ENCODE assay signal across 20 cellular contexts in genomic region chr15:99965376-99965775, GRCh38.
DNase-seq lines count a peak whose midpoint lies in the region; ATAC-seq, FAIRE-seq and TF ChIP-seq lines count a peak whose summit lies in the region.
"Had no signal": no experiment of that assay in that cellular context is flagged by ENCODE, and none has a peak within 500 bp of the region (broad histone marks: within the 10 kb centered on the region; RNA-seq: fewer than 3 reads in every experiment).

No MANE protein-coding gene starts in this region.

- H3K9me3 ChIP-seq in SK-N-SH = no peaks in the 10 kb centered on the region
- no peaks in the 10 kb centered on the region for H3K9me3 ChIP-seq in tibial artery
- H3K9me3 ChIP-seq: A549, Caco-2 had no signal

- intact Hi-C loops in sciatic nerve (cut with DNase I) (no loop called here), tibial artery (cut with DNase I; ENCODE audit: low total_unique reads) (no loop called here)

- DNase-seq in SK-N-SH (peak; percentile 4), bronchial epithelial cell (ENCODE audit: low read depth) (no peak), sciatic nerve (ENCODE audit: low spot score) (peak; percentile 25), tibial artery (peak; percentile 5 to 17), D341Med (ENCODE audit: low spot score) (no peak), putamen (ENCODE audit: low spot score) (no peak), SW 1271 (lab: John Stamatoyannopoulos, UW) (no peak)
- DNase-seq: AML-193, Caco-2, DMS153, DMS79, GDM1, H9 had no signal

- POLR2A ChIA-PET in SK-N-SH (lab: Yijun Ruan, JAX) = no interaction called here

- H3K27me3 ChIP-seq in SK-N-SH (ENCODE audit: insufficient read depth) (no peaks in the 10 kb centered on the region), bronchial epithelial cell (ENCODE audit: control insufficient read depth, insufficient read depth, low read length) (no peaks in the 10 kb centered on the region), tibial artery (no peaks in the 10 kb centered on the region)

- no peak for ATAC-seq in SK-N-SH treated with all-trans-retinoic acid at 6 μM for 48 hours
- ATAC-seq in sciatic nerve = no peak
- ATAC-seq: A549, GM23338 had no signal

- WGBS in SK-N-SH (ENCODE audit: low lambda C conversion rate) = 44% methylated on average over 7 of the region's 7 CpGs

- TF ChIP-seq CTCF in SK-N-SH (IDR thresholded peaks at IDR 0.05) = no peak
- TF ChIP-seq CTCF in bronchial epithelial cell (IDR thresholded peaks at IDR 0.05; ENCODE audit: insufficient read depth, low read length, severe bottlenecking) = no peak
- TF ChIP-seq CTCF in tibial artery (IDR thresholded peaks at IDR 0.05) = no peak

- no peak for TF ChIP-seq RAD21 in SK-N-SH (IDR thresholded peaks at IDR 0.05; ENCODE audit: low read length)

- H2AFZ ChIP-seq in SK-N-SH (ENCODE audit: low read depth) = no peak overlapping the region
- H2AFZ ChIP-seq: GM23338 had no signal

- no peak overlapping the region for H3K4me2 ChIP-seq in SK-N-SH
- H3K4me2 ChIP-seq: A549, GM23338 had no signal

- H3K9ac ChIP-seq in SK-N-SH = no peak overlapping the region

- H4K20me1 ChIP-seq in SK-N-SH (ENCODE audit: insufficient read depth) = no peaks in the 10 kb centered on the region

- H3K4me1 ChIP-seq in SK-N-SH (ENCODE audit: control insufficient read depth in 1 of 2, insufficient read depth in 2 of 2, low read depth in 1 of 2, low read length in 1 of 2) = no peaks in the 10 kb centered on the region; a peak in 1 of 4 replicates
- no peaks in the 10 kb centered on the region for H3K4me1 ChIP-seq in tibial artery
- H3K4me1 ChIP-seq: A549, Caco-2 had no signal

- H3K9me2 ChIP-seq in SK-N-SH = no peaks in the 10 kb centered on the region

- H3K27ac ChIP-seq in SK-N-SH (ENCODE audit: low read depth in 2 of 2, low read length in 1 of 2) (no peak overlapping the region), tibial artery (no peak overlapping the region)
- H3K27ac ChIP-seq: 22Rv1, A549, C4-2B, HL-60 had no signal

- no peaks in the 10 kb centered on the region for H3F3A ChIP-seq in SK-N-SH (replicated peaks; ENCODE audit: insufficient read depth)

- CTCF ChIA-PET in SK-N-SH (lab: Yijun Ruan, JAX) = no interaction called here

- TF ChIP-seq EP300 in SK-N-SH (IDR thresholded peaks at IDR 0.05; ENCODE audit: borderline replicate concordance in 1 of 2, low read depth in 1 of 2, low read length in 1 of 2) = no peak

- H3K36me3 ChIP-seq in SK-N-SH (replicated peaks in 1 of 2; ENCODE audit: control insufficient read depth in 1 of 2, insufficient read depth in 2 of 2, low read length in 1 of 2) = no peaks in the 10 kb centered on the region
- H3K36me3 ChIP-seq in bronchial epithelial cell (ENCODE audit: control insufficient read depth, insufficient read depth, low read length) = no peaks in the 10 kb centered on the region
- H3K36me3 ChIP-seq in tibial artery = no peaks in the 10 kb centered on the region

- no peaks in the 10 kb centered on the region for H3K79me2 ChIP-seq in SK-N-SH (ENCODE audit: insufficient read depth)

- H3K4me3 ChIP-seq in SK-N-SH (ENCODE audit: low read depth in 2 of 2, low read length in 1 of 2) (no peak overlapping the region), bronchial epithelial cell (ENCODE audit: low read depth, low read length) (no peak overlapping the region), tibial artery (no peak overlapping the region)
- H3K4me3 ChIP-seq: A549, GM23338 had no signal

- peak; percentile 28 for FAIRE-seq in bronchial epithelial cell (lab: Jason Lieb, UNC)
- FAIRE-seq: A549, GM12892 had no signal

TF ChIP-seq in SK-N-SH, 30 proteins besides CTCF, POLR2A, EP300 and RAD21:
- no peak for TF ChIP-seq REST (IDR thresholded peaks at IDR 0.05; ENCODE audit: low read depth, low read length)

TF ChIP-seq in SK-N-SH treated with all-trans-retinoic acid at 6 μM for 48 hours, 23 proteins besides CTCF, POLR2A, EP300 and RAD21:
- no peak for TF ChIP-seq PPARA (CRISPR knock-in tag; IDR thresholded peaks at IDR 0.05; ENCODE audit: borderline replicate concordance)
- TF ChIP-seq ESRRG (CRISPR knock-in tag; IDR thresholded peaks at IDR 0.05) = no peak
- no peak for TF ChIP-seq PATZ1 (CRISPR knock-in tag; IDR thresholded peaks at IDR 0.05; ENCODE audit: borderline replicate concordance)
- no peak for TF ChIP-seq CREB5 (CRISPR knock-in tag; IDR thresholded peaks at IDR 0.05; ENCODE audit: low read depth)
- no peak for TF ChIP-seq ISL1 (CRISPR knock-in tag; IDR thresholded peaks at IDR 0.05)
- TF ChIP-seq RARB (CRISPR knock-in tag; IDR thresholded peaks at IDR 0.05) = no peak
- no peak for TF ChIP-seq BACH2 (CRISPR knock-in tag; IDR thresholded peaks at IDR 0.05; ENCODE audit: borderline replicate concordance)
- TF ChIP-seq SNAI2 (CRISPR knock-in tag; IDR thresholded peaks at IDR 0.05) = no peak
- no peak for TF ChIP-seq ZFP3 (CRISPR knock-in tag; IDR thresholded peaks at IDR 0.05)
- TF ChIP-seq, protein P1, sequence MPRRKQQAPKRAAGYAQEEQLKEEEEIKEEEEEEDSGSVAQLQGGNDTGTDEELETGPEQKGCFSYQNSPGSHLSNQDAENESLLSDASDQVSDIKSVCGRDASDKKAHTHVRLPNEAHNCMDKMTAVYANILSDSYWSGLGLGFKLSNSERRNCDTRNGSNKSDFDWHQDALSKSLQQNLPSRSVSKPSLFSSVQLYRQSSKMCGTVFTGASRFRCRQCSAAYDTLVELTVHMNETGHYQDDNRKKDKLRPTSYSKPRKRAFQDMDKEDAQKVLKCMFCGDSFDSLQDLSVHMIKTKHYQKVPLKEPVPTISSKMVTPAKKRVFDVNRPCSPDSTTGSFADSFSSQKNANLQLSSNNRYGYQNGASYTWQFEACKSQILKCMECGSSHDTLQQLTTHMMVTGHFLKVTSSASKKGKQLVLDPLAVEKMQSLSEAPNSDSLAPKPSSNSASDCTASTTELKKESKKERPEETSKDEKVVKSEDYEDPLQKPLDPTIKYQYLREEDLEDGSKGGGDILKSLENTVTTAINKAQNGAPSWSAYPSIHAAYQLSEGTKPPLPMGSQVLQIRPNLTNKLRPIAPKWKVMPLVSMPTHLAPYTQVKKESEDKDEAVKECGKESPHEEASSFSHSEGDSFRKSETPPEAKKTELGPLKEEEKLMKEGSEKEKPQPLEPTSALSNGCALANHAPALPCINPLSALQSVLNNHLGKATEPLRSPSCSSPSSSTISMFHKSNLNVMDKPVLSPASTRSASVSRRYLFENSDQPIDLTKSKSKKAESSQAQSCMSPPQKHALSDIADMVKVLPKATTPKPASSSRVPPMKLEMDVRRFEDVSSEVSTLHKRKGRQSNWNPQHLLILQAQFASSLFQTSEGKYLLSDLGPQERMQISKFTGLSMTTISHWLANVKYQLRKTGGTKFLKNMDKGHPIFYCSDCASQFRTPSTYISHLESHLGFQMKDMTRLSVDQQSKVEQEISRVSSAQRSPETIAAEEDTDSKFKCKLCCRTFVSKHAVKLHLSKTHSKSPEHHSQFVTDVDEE (CRISPR knock-in tag; IDR thresholded peaks at IDR 0.05) = no peak
- no peak for TF ChIP-seq GLIS3 (CRISPR knock-in tag; IDR thresholded peaks at IDR 0.05)
- no peak for TF ChIP-seq TOX (CRISPR knock-in tag; IDR thresholded peaks at IDR 0.05; ENCODE audit: borderline replicate concordance)
- no peak for TF ChIP-seq ZNF70 (CRISPR knock-in tag; IDR thresholded peaks at IDR 0.05)

Comparison
In these comparisons a context has a peak if more than half of its experiments do, and no peak if none do; other contexts are left out.
1. DNase-seq: peak in SK-N-SH (single experiment), sciatic nerve (single experiment) and tibial artery (2 of 2); none in bronchial epithelial cell (single experiment), D341Med (single experiment), putamen (single experiment) and SW 1271 (0 of 2).